In the genomic region with DNA sequence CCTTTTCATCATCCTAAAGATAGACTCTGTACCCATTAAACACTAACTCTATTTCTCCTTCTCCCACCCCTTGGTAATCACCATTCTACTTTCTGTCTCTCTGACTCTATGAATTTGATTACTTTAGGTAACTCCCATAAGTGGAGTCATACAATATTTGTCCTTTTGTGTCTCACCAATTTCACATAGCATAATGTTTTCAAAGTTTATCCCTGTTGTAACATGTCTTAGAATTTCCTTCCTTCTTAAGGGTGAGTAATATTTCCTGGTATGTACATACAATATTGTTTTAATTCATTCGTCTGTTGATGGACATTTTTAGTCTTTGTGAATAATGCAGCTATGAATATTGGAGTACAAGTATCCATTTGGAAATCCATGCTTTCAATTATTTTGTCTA, we compare ENCODE assay signal across 24 cellular contexts. TPM values are rescaled to one million over a fixed set of nuclear protein-coding genes. Genes with fewer than 3 reads are reported as not detected.
A peak's percentile ranks its signal among the peaks of the same experiment; 100 is the strongest.
DNase-seq lines count a peak whose midpoint lies in the region; TF ChIP-seq lines count a peak whose summit lies in the region.
"Had no signal": no experiment of that assay in that cellular context is flagged by ENCODE, and none has a peak within 500 bp of the region (broad histone marks: within the 10 kb centered on the region; RNA-seq: fewer than 3 reads in every experiment).

No MANE protein-coding gene starts in this region.

- H3K36me3 ChIP-seq in ACC112 (ENCODE audit: insufficient read depth, low read length) = no peaks in the 10 kb centered on the region
- H3K36me3 ChIP-seq: esophagus muscularis mucosa, lower lobe of right lung, transverse colon had no signal

- no peaks in the 10 kb centered on the region for H3K27me3 ChIP-seq in ACC112 (ENCODE audit: insufficient read depth, low read length)
- H3K27me3 ChIP-seq: esophagus muscularis mucosa, transverse colon had no signal

- no peaks in the 10 kb centered on the region for H3K36me3 Mint-ChIP-seq in activated CD4-positive, alpha-beta memory T cell treated with anti-CD3 and anti-CD28 coated beads, Interleukin-2, amount 10 ng/mL, durations not matched to agents 7 days and 5 days (ENCODE audit: low read depth)
- H3K36me3 Mint-ChIP-seq: activated naive CD8-positive, alpha-beta T cell; CD4-positive, alpha-beta memory T cell; natural killer cell treated with Interleukin-12 subunit alpha and Interleukin-12 subunit beta and Interleukin-15 and Interleukin-18, amount 100 ng/mL, for 72 hours had no signal

- CTCF ChIA-PET in activated CD4-positive, alpha-beta memory T cell treated with anti-CD3 and anti-CD28 coated beads, Interleukin-2, amount 10 ng/mL, durations not matched to agents 7 days and 5 days (lab: Charles Lee) = no interaction called here

- H3K4me3 ChIP-seq in ACC112 (ENCODE audit: low read depth, low read length) (no peak overlapping the region), cardiac fibroblast (replicated peaks in 1 of 2; ENCODE audit: low read depth in 2 of 2, low read length in 2 of 2) (no peak overlapping the region), fibroblast of the aortic adventitia (ENCODE audit: low read depth, low read length) (no peak overlapping the region)
- H3K4me3 ChIP-seq: esophagus muscularis mucosa, lower lobe of right lung, transverse colon had no signal

- H2AFZ ChIP-seq in ACC112 (ENCODE audit: low read length, unreplicated experiment) = peak overlapping the region; percentile 90

- no peak overlapping the region for H3K4me3 Mint-ChIP-seq in activated CD4-positive, alpha-beta memory T cell treated with anti-CD3 and anti-CD28 coated beads, Interleukin-2, amount 10 ng/mL, durations not matched to agents 7 days and 5 days
- H3K4me3 Mint-ChIP-seq: activated naive CD8-positive, alpha-beta T cell; CD4-positive, alpha-beta memory T cell; H9; natural killer cell treated with Interleukin-12 subunit alpha and Interleukin-12 subunit beta and Interleukin-15 and Interleukin-18, amount 100 ng/mL, for 72 hours had no signal

- DNase-seq in HPDE6-E6E7 (ENCODE audit: extremely low spot score) (peak; percentile 38), cardiac fibroblast (ENCODE audit: low read depth in 2 of 2) (peak; percentile 4 to 65), fibroblast of the aortic adventitia (ENCODE audit: low read depth) (peak; percentile 6), foreskin melanocyte (no peak), DMS 273 treated with DMSO at 0.1 percent for 48 hours (lab: John Stamatoyannopoulos, UW) (no peak)
- DNase-seq in stimulated activated CD4-positive, alpha-beta T cell treated with anti-CD3 and anti-CD28 coated beads, Interleukin-2, amount 100 ng/mL, for 48 hours = no peak
- no peak for DNase-seq in activated CD4-positive, alpha-beta memory T cell treated with anti-CD3 and anti-CD28 coated beads, Interleukin-2, amount 10 ng/mL, durations not matched to agents 7 days and 5 days
- DNase-seq: activated CD4-positive, CD25-positive, alpha-beta regulatory T cell treated with anti-CD3 and anti-CD28 coated beads, Interleukin-2, amount 50 U/mL, for 72 hours; activated T-cell treated with anti-CD3 and anti-CD28 coated beads for 4 hours; CD4-positive, alpha-beta memory T cell; effector memory CD4-positive, alpha-beta T cell; H9; head of caudate nucleus; lower lobe of right lung; MV-4-11; NCI-H1436 treated with DMSO at 0.1 percent for 48 hours; NCI-H2107; NCI-H446 treated with DMSO at 0.1 percent for 48 hours; T-helper 2 cell; transverse colon had no signal

- H3K27ac ChIP-seq in ACC112 (ENCODE audit: low read depth, low read length) = peak overlapping the region; percentile 20; the same call in 1 of the 2 replicates
- H3K27ac ChIP-seq: esophagus muscularis mucosa, lower lobe of right lung, transverse colon had no signal

- H3K27me3 Mint-ChIP-seq in activated CD4-positive, alpha-beta memory T cell treated with anti-CD3 and anti-CD28 coated beads, Interleukin-2, amount 10 ng/mL, durations not matched to agents 7 days and 5 days = peaks cover 16% of the 10 kb centered on the region

- no peaks in the 10 kb centered on the region for H3K9me3 Mint-ChIP-seq in activated CD4-positive, alpha-beta memory T cell treated with anti-CD3 and anti-CD28 coated beads, Interleukin-2, amount 10 ng/mL, durations not matched to agents 7 days and 5 days
- H3K9me3 Mint-ChIP-seq: CD4-positive, alpha-beta memory T cell; natural killer cell treated with Interleukin-12 subunit alpha and Interleukin-12 subunit beta and Interleukin-15 and Interleukin-18, amount 100 ng/mL, for 72 hours had no signal

- TF ChIP-seq CTCF in cardiac fibroblast (IDR thresholded peaks at IDR 0.05; ENCODE audit: low read depth, low read length) (no peak), fibroblast of the aortic adventitia (IDR thresholded peaks at IDR 0.05; ENCODE audit: insufficient read depth, low read length) (no peak)

- POLR2A ChIA-PET in activated CD4-positive, alpha-beta memory T cell treated with anti-CD3 and anti-CD28 coated beads, Interleukin-2, amount 10 ng/mL, durations not matched to agents 7 days and 5 days (lab: Charles Lee) = no interaction called here

- peaks cover 19% of the 10 kb centered on the region for H3K4me1 ChIP-seq in ACC112 (ENCODE audit: control insufficient read depth, insufficient read depth, low read length, unreplicated experiment)
- H3K4me1 ChIP-seq: lower lobe of right lung, transverse colon had no signal

- no peaks in the 10 kb centered on the region for H3K79me2 ChIP-seq in ACC112 (ENCODE audit: control insufficient read depth, insufficient read depth, low read length, unreplicated experiment)

- H3K27ac Mint-ChIP-seq in activated CD4-positive, alpha-beta memory T cell treated with anti-CD3 and anti-CD28 coated beads, Interleukin-2, amount 10 ng/mL, durations not matched to agents 7 days and 5 days = no peak overlapping the region
- H3K27ac Mint-ChIP-seq: activated naive CD8-positive, alpha-beta T cell; CD4-positive, alpha-beta memory T cell; H9; natural killer cell treated with Interleukin-12 subunit alpha and Interleukin-12 subunit beta and Interleukin-15 and Interleukin-18, amount 100 ng/mL, for 72 hours had no signal

- H3K4me1 Mint-ChIP-seq in activated CD4-positive, alpha-beta memory T cell treated with anti-CD3 and anti-CD28 coated beads, Interleukin-2, amount 10 ng/mL, durations not matched to agents 7 days and 5 days = peaks cover 2% of the 10 kb centered on the region

RNA-seq across cellular contexts. Expression of a gene that starts 50.9 kb away (rescaled TPM):
- 39.1 and 116 TPM in 2 replicates for total RNA-seq in fibroblast of the aortic adventitia (ENCODE audit: low replicate concordance)
- 10 to 100 TPM; 38.8 to 48.2 TPM for total RNA-seq in activated CD4-positive, alpha-beta memory T cell treated with anti-CD3 and anti-CD28 coated beads, Interleukin-2, amount 10 ng/mL, durations not matched to agents 7 days and 5 days

Comparison
In these comparisons a context has a peak if more than half of its experiments do, and no peak if none do; other contexts are left out.
1. DNase-seq: peak in HPDE6-E6E7 (single experiment), cardiac fibroblast (2 of 2) and fibroblast of the aortic adventitia (single experiment); none in foreskin melanocyte (single experiment), stimulated activated CD4-positive, alpha-beta T cell treated with anti-CD3 and anti-CD28 coated beads, Interleukin-2, amount 100 ng/mL, for 48 hours (0 of 2), activated CD4-positive, alpha-beta memory T cell treated with anti-CD3 and anti-CD28 coated beads, Interleukin-2, amount 10 ng/mL, durations not matched to agents 7 days and 5 days (single experiment) and DMS 273 treated with DMSO at 0.1 percent for 48 hours (single experiment).